In the genomic region with DNA sequence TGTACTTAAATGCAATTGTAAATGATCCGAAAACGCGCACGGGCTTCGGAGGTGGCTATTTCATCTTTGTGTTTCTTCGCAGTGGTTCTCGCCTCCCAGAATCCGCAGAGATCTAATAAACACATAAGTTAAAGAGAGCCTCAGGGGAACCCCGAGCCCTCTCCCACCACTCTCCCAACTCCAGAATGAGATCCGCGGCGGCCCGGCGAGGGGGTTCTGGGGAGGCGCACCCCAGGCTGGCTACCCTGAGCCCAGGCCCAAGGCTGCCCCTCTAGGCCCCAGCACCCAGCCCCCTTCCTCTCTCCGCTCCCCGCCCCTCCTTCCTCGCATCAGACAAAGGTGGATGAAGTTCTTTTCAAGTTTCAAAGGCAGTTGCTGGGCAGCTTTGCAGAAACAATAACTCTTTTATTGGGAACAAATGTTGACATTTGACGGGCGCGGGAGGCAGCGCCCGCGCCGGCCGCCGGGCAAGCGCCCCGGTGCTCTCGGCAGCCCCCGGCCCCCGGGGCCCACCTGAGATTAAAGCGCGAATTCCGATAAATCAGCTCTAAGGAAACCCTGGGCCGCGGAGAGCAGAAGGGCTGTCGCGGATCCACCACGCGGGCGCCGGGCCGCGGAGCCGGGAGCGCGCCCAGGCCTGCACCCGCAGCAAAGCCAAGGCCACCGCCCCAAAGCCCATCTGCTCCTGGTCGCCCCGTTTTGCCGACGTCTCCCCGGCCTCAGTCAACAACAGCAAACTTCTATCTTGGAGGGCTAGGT, we compare ENCODE assay signal across 1 cellular context.
TF ChIP-seq lines count a peak whose summit lies in the region.

No MANE protein-coding gene starts in this region.

TF ChIP-seq in SK-N-SH treated with all-trans-retinoic acid at 6 μM for 48 hours, 23 proteins besides CTCF, POLR2A, EP300 and RAD21 (continued from another document):
- no peak for TF ChIP-seq CREB5 (CRISPR knock-in tag; IDR thresholded peaks at IDR 0.05; ENCODE audit: low read depth)
- no peak for TF ChIP-seq ZNF70 (CRISPR knock-in tag; IDR thresholded peaks at IDR 0.05)
- TF ChIP-seq TOX (CRISPR knock-in tag; IDR thresholded peaks at IDR 0.05; ENCODE audit: borderline replicate concordance), result no peak
- TF ChIP-seq CSDC2 (CRISPR knock-in tag; IDR thresholded peaks at IDR 0.05), result no peak
- no peak for TF ChIP-seq ARNTL (CRISPR knock-in tag; IDR thresholded peaks at IDR 0.05; ENCODE audit: borderline replicate concordance, low read depth)
- no peak for TF ChIP-seq ZFP30 (CRISPR knock-in tag; IDR thresholded peaks at IDR 0.05)
